1 cellular context compared by ENCODE assay signal in the genomic region with DNA sequence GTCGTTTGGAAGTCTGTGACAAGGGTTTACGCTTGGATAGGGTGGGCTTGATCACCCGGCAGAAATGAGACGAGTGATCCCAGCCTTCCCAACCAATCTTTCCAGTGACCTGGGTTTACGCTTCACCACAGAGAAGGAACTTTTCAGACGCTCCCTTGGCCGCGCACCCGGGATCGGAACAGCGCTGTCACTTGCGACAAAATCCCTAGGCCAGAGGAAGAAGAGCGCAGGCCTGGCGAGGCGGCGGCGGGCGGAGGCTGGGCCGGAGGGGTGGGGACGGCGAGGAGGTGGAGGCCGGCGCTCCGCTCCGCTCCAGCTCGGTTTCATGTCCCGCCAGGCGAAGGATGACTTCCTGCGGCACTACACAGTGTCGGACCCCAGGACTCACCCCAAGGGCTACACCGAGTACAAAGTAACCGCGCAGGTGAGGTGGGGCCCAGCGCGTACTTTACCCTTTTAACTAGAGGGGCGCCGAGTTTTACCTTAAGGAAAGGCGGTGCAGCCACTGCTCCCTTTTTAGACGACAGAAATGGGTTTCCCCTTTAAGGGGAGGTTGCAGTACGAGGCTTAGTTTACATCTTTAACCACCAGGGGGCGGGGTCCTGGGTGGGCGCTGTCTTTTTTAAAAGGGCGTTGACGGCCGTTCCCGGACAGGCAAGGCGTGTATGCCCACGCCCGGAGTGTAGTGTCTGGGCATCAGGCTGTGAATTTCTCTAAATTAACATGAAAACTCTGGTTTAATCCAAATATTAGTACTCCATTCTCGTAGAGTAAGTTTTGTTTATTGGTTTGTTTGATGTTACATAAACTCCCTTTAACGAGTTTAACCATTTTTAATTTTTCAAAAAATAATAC.
A peak's percentile ranks its signal among the peaks of the same experiment; 100 is the strongest.
TF ChIP-seq lines count a peak whose summit lies in the region.

A gene with protein sequence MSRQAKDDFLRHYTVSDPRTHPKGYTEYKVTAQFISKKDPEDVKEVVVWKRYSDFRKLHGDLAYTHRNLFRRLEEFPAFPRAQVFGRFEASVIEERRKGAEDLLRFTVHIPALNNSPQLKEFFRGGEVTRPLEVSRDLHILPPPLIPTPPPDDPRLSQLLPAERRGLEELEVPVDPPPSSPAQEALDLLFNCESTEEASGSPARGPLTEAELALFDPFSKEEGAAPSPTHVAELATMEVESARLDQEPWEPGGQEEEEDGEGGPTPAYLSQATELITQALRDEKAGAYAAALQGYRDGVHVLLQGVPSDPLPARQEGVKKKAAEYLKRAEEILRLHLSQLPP (plus strand): TSS at position 227 of the 855 bp plus-strand sequence. CDS start 99 bp downstream, at position 326.

TF ChIP-seq in HEK293, 187 proteins besides CTCF, POLR2A, EP300 and RAD21 (continued from another document and continues in another):
- peak; percentile 30 for TF ChIP-seq EGR2 (tag by site-specific recombination; IDR thresholded peaks at IDR 0.05; ENCODE audit: low read depth)
- TF ChIP-seq, protein P1, sequence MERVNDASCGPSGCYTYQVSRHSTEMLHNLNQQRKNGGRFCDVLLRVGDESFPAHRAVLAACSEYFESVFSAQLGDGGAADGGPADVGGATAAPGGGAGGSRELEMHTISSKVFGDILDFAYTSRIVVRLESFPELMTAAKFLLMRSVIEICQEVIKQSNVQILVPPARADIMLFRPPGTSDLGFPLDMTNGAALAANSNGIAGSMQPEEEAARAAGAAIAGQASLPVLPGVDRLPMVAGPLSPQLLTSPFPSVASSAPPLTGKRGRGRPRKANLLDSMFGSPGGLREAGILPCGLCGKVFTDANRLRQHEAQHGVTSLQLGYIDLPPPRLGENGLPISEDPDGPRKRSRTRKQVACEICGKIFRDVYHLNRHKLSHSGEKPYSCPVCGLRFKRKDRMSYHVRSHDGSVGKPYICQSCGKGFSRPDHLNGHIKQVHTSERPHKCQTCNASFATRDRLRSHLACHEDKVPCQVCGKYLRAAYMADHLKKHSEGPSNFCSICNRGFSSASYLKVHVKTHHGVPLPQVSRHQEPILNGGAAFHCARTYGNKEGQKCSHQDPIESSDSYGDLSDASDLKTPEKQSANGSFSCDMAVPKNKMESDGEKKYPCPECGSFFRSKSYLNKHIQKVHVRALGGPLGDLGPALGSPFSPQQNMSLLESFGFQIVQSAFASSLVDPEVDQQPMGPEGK (tag by site-specific recombination; IDR thresholded peaks at IDR 0.05): peak; percentile 69
- no peak for TF ChIP-seq GFI1B (tag by site-specific recombination; IDR thresholded peaks at IDR 0.05)
- TF ChIP-seq ZNF561 (tag by site-specific recombination; IDR thresholded peaks at IDR 0.05; ENCODE audit: borderline replicate concordance): peak; percentile 93
- TF ChIP-seq ZNF175 (tag by site-specific recombination; IDR thresholded peaks at IDR 0.05): no peak
- 0 out of 2 replicates have a peak, but pooled peaks have one; percentile 10 for TF ChIP-seq ZSCAN30 (tag by site-specific recombination; IDR thresholded peaks at IDR 0.05)
- TF ChIP-seq, protein P2, sequence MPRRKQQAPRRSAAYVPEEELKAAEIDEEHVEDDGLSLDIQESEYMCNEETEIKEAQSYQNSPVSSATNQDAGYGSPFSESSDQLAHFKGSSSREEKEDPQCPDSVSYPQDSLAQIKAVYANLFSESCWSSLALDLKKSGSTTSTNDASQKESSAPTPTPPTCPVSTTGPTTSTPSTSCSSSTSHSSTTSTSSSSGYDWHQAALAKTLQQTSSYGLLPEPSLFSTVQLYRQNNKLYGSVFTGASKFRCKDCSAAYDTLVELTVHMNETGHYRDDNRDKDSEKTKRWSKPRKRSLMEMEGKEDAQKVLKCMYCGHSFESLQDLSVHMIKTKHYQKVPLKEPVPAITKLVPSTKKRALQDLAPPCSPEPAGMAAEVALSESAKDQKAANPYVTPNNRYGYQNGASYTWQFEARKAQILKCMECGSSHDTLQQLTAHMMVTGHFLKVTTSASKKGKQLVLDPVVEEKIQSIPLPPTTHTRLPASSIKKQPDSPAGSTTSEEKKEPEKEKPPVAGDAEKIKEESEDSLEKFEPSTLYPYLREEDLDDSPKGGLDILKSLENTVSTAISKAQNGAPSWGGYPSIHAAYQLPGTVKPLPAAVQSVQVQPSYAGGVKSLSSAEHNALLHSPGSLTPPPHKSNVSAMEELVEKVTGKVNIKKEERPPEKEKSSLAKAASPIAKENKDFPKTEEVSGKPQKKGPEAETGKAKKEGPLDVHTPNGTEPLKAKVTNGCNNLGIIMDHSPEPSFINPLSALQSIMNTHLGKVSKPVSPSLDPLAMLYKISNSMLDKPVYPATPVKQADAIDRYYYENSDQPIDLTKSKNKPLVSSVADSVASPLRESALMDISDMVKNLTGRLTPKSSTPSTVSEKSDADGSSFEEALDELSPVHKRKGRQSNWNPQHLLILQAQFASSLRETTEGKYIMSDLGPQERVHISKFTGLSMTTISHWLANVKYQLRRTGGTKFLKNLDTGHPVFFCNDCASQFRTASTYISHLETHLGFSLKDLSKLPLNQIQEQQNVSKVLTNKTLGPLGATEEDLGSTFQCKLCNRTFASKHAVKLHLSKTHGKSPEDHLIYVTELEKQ (tag by site-specific recombination; IDR thresholded peaks at IDR 0.05; ENCODE audit: borderline replicate concordance): no peak
- TF ChIP-seq ZNF514 (tag by site-specific recombination; IDR thresholded peaks at IDR 0.05): no peak
- peak; percentile 36; the same call in 1 of the 2 replicates for TF ChIP-seq ZNF184 (tag by site-specific recombination; IDR thresholded peaks at IDR 0.05)
- no peak for TF ChIP-seq ZNF239 (tag by site-specific recombination; IDR thresholded peaks at IDR 0.05)
- TF ChIP-seq ZNF221 (tag by site-specific recombination; IDR thresholded peaks at IDR 0.05; ENCODE audit: borderline replicate concordance): no peak
- TF ChIP-seq PRDM1 (tag by site-specific recombination; IDR thresholded peaks at IDR 0.05): 0 out of 2 replicates have a peak, but pooled peaks have one; percentile 2
- no peak for TF ChIP-seq ZNF555 (tag by site-specific recombination; conservative IDR thresholded peaks at IDR 0.05)
- TF ChIP-seq, protein P3, sequence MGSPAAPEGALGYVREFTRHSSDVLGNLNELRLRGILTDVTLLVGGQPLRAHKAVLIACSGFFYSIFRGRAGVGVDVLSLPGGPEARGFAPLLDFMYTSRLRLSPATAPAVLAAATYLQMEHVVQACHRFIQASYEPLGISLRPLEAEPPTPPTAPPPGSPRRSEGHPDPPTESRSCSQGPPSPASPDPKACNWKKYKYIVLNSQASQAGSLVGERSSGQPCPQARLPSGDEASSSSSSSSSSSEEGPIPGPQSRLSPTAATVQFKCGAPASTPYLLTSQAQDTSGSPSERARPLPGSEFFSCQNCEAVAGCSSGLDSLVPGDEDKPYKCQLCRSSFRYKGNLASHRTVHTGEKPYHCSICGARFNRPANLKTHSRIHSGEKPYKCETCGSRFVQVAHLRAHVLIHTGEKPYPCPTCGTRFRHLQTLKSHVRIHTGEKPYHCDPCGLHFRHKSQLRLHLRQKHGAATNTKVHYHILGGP (tag by site-specific recombination; IDR thresholded peaks at IDR 0.05): no peak
- TF ChIP-seq, protein P4, sequence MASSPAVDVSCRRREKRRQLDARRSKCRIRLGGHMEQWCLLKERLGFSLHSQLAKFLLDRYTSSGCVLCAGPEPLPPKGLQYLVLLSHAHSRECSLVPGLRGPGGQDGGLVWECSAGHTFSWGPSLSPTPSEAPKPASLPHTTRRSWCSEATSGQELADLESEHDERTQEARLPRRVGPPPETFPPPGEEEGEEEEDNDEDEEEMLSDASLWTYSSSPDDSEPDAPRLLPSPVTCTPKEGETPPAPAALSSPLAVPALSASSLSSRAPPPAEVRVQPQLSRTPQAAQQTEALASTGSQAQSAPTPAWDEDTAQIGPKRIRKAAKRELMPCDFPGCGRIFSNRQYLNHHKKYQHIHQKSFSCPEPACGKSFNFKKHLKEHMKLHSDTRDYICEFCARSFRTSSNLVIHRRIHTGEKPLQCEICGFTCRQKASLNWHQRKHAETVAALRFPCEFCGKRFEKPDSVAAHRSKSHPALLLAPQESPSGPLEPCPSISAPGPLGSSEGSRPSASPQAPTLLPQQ (tag by site-specific recombination; IDR thresholded peaks at IDR 0.05): peak; percentile 100
- peak; percentile 95 for TF ChIP-seq KLF10 (tag by site-specific recombination; IDR thresholded peaks at IDR 0.05)
- TF ChIP-seq ZBTB20 (tag by site-specific recombination; IDR thresholded peaks at IDR 0.05): peak; percentile 78; the same call in 1 of the 2 replicates
- peak; percentile 84 for TF ChIP-seq SP2 (tag by site-specific recombination; IDR thresholded peaks at IDR 0.05)
- TF ChIP-seq MEIS1 (CRISPR knock-in tag; IDR thresholded peaks at IDR 0.05; ENCODE audit: borderline replicate concordance): no peak
- TF ChIP-seq, protein P5, sequence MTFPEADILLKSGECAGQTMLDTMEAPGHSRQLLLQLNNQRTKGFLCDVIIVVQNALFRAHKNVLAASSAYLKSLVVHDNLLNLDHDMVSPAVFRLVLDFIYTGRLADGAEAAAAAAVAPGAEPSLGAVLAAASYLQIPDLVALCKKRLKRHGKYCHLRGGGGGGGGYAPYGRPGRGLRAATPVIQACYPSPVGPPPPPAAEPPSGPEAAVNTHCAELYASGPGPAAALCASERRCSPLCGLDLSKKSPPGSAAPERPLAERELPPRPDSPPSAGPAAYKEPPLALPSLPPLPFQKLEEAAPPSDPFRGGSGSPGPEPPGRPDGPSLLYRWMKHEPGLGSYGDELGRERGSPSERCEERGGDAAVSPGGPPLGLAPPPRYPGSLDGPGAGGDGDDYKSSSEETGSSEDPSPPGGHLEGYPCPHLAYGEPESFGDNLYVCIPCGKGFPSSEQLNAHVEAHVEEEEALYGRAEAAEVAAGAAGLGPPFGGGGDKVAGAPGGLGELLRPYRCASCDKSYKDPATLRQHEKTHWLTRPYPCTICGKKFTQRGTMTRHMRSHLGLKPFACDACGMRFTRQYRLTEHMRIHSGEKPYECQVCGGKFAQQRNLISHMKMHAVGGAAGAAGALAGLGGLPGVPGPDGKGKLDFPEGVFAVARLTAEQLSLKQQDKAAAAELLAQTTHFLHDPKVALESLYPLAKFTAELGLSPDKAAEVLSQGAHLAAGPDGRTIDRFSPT (tag by site-specific recombination; IDR thresholded peaks at IDR 0.05): peak; percentile 44; the same call in 1 of the 2 replicates
- no peak for TF ChIP-seq ZNF776 (tag by site-specific recombination; IDR thresholded peaks at IDR 0.05; ENCODE audit: borderline replicate concordance)
- no peak for TF ChIP-seq GLI4 (tag by site-specific recombination; IDR thresholded peaks at IDR 0.05)
- TF ChIP-seq ZNF621 (tag by site-specific recombination; IDR thresholded peaks at IDR 0.05): no peak
- TF ChIP-seq, protein P6, sequence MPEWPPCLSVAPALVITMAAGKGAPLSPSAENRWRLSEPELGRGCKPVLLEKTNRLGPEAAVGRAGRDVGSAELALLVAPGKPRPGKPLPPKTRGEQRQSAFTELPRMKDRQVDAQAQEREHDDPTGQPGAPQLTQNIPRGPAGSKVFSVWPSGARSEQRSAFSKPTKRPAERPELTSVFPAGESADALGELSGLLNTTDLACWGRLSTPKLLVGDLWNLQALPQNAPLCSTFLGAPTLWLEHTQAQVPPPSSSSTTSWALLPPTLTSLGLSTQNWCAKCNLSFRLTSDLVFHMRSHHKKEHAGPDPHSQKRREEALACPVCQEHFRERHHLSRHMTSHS (tag by site-specific recombination; IDR thresholded peaks at IDR 0.05): no peak
- no peak for TF ChIP-seq ZNF558 (tag by site-specific recombination; IDR thresholded peaks at IDR 0.05)
- TF ChIP-seq, protein P7, sequence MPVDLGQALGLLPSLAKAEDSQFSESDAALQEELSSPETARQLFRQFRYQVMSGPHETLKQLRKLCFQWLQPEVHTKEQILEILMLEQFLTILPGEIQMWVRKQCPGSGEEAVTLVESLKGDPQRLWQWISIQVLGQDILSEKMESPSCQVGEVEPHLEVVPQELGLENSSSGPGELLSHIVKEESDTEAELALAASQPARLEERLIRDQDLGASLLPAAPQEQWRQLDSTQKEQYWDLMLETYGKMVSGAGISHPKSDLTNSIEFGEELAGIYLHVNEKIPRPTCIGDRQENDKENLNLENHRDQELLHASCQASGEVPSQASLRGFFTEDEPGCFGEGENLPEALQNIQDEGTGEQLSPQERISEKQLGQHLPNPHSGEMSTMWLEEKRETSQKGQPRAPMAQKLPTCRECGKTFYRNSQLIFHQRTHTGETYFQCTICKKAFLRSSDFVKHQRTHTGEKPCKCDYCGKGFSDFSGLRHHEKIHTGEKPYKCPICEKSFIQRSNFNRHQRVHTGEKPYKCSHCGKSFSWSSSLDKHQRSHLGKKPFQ (tag by site-specific recombination; IDR thresholded peaks at IDR 0.05): no peak
- TF ChIP-seq ZNF624 (tag by site-specific recombination; IDR thresholded peaks at IDR 0.05): no peak
- no peak for TF ChIP-seq ZSCAN23 (tag by site-specific recombination; IDR thresholded peaks at IDR 0.05)
- no peak for TF ChIP-seq ZBTB1 (tag by site-specific recombination; IDR thresholded peaks at IDR 0.05)
- TF ChIP-seq, protein P8, sequence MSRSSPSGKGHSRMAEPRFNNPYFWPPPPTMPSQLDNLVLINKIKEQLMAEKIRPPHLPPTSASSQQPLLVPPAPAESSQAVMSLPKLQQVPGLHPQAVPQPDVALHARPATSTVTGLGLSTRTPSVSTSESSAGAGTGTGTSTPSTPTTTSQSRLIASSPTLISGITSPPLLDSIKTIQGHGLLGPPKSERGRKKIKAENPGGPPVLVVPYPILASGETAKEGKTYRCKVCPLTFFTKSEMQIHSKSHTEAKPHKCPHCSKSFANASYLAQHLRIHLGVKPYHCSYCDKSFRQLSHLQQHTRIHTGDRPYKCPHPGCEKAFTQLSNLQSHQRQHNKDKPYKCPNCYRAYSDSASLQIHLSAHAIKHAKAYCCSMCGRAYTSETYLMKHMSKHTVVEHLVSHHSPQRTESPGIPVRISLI (tag by site-specific recombination; IDR thresholded peaks at IDR 0.05): 0 out of 2 replicates have a peak, but pooled peaks have one; percentile 24
- TF ChIP-seq ZNF707 (tag by site-specific recombination; IDR thresholded peaks at IDR 0.05): no peak
- no peak for TF ChIP-seq ZNF211 (tag by site-specific recombination; IDR thresholded peaks at IDR 0.05; ENCODE audit: low read depth)
- no peak for TF ChIP-seq RBAK (tag by site-specific recombination; IDR thresholded peaks at IDR 0.05)
- no peak for TF ChIP-seq ZNF837 (tag by site-specific recombination; IDR thresholded peaks at IDR 0.05)
- peak; percentile 35; the same call in 1 of the 2 replicates for TF ChIP-seq ZFP37 (tag by site-specific recombination; IDR thresholded peaks at IDR 0.05)
- TF ChIP-seq ZNF19 (tag by site-specific recombination; IDR thresholded peaks at IDR 0.05; ENCODE audit: low read depth): no peak
- TF ChIP-seq HOXD13 (CRISPR knock-in tag; IDR thresholded peaks at IDR 0.05; ENCODE audit: borderline replicate concordance): no peak
- TF ChIP-seq ZNF335 (tag by site-specific recombination; conservative IDR thresholded peaks at IDR 0.05): peak; percentile 59
- TF ChIP-seq ZNF391 (tag by site-specific recombination; IDR thresholded peaks at IDR 0.05; ENCODE audit: borderline replicate concordance, low read depth): no peak
- TF ChIP-seq ZNF701 (tag by site-specific recombination; IDR thresholded peaks at IDR 0.05): no peak
- no peak for TF ChIP-seq ZNF530 (tag by site-specific recombination; IDR thresholded peaks at IDR 0.05; ENCODE audit: low read depth)
- peak; percentile 100 for TF ChIP-seq ZFP69B (tag by site-specific recombination; IDR thresholded peaks at IDR 0.05)
- no peak for TF ChIP-seq OSR2 (tag by site-specific recombination; IDR thresholded peaks at IDR 0.05)
- TF ChIP-seq ZNF76 (tag by site-specific recombination; IDR thresholded peaks at IDR 0.05; ENCODE audit: borderline replicate concordance, low read depth): no peak
- TF ChIP-seq ZNF510 (tag by site-specific recombination; IDR thresholded peaks at IDR 0.05; ENCODE audit: insufficient replicate concordance): no peak
- TF ChIP-seq ZNF473 (tag by site-specific recombination; IDR thresholded peaks at IDR 0.05): no peak
- peak; percentile 87 for TF ChIP-seq ZNF600 (tag by site-specific recombination; IDR thresholded peaks at IDR 0.05)
- no peak for TF ChIP-seq ZNF670 (tag by site-specific recombination; IDR thresholded peaks at IDR 0.05; ENCODE audit: low read depth)
- no peak for TF ChIP-seq ZNF549 (tag by site-specific recombination; IDR thresholded peaks at IDR 0.05)
